Comparison of ENCODE assay signal across 9 cellular contexts in the genomic region with DNA sequence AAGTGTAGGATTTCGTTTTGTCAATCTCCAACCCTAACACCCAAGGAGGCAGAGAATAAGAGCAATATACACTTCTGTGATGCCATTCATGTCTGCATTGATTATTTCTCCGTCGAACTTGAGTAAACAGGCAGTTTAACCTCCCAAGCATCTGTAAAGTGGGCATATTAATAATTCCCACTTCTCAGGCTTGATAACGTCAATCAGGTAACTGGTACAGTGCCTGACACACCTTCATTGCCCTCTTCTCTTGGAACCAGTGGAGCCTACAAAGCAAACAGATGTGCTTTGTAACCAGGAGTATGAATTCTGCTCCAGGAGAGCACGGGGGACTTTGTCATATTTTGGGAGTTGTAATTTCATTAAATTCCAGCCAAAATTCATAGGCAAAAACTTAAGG. TPM values are rescaled to one million over a fixed set of nuclear protein-coding genes. Genes with fewer than 3 reads are reported as not detected.
A peak's percentile ranks its signal among the peaks of the same experiment; 100 is the strongest.
DNase-seq lines count a peak whose midpoint lies in the region; ATAC-seq, FAIRE-seq and TF ChIP-seq lines count a peak whose summit lies in the region.
"Had no signal": no experiment of that assay in that cellular context is flagged by ENCODE, and none has a peak within 500 bp of the region (broad histone marks: within the 10 kb centered on the region; RNA-seq: fewer than 3 reads in every experiment).

No MANE protein-coding gene starts in this region.

- no peaks in the 10 kb centered on the region for H3K36me3 Mint-ChIP-seq in activated T-cell treated with anti-CD3 and anti-CD28 coated beads, Interleukin-2, amount 50 U/mL, for 24 hours (ENCODE audit: low read depth)
- peaks cover 0 to 6% of the 10 kb centered on the region in 2 donors for H3K36me3 Mint-ChIP-seq in activated naive CD4-positive, alpha-beta T cell treated with anti-CD3 and anti-CD28 coated beads, Interleukin-2, amount 50 U/mL, for 72 hours

- FAIRE-seq in kidney (lab: Jason Lieb, UNC), result no peak

- H3K4me1 Mint-ChIP-seq in activated T-cell treated with anti-CD3 and anti-CD28 coated beads, Interleukin-2, amount 50 U/mL, for 24 hours (ENCODE audit: low read depth), result peaks cover 21% of the 10 kb centered on the region

- peaks cover 0 to 5% (median 0%) of the 10 kb centered on the region in 5 donors for H3K27me3 ChIP-seq in subcutaneous abdominal adipose tissue (ENCODE audit: control insufficient read depth in 5 of 5, insufficient read depth in 4 of 5, low read length in 5 of 5)

- intact Hi-C loops in kidney (cut with DNase I), result loop anchor here (10.0 kb wide), 1 partner anchor 712 kb away; the partner anchor contains the start of gene ATMIN

- peak overlapping the region; percentile 59 to 61 for H3K4me3 ChIP-seq in kidney (ENCODE audit: low read length in 2 of 2)
- H3K4me3 ChIP-seq in subcutaneous abdominal adipose tissue (ENCODE audit: low read depth in 1 of 5, low read length in 5 of 5), result peak overlapping the region; percentile 61 to 81 (median 73)

- H3K9me3 ChIP-seq in kidney (ENCODE audit: control insufficient read depth in 1 of 2, low read length in 2 of 2) (no peaks in the 10 kb centered on the region), subcutaneous abdominal adipose tissue (ENCODE audit: control insufficient read depth in 5 of 5, low read length in 5 of 5) (no peaks in the 10 kb centered on the region)

- H3K4me1 ChIP-seq in kidney (ENCODE audit: control insufficient read depth in 1 of 2, insufficient read depth in 1 of 2, low read depth in 1 of 2, low read length in 2 of 2), result peaks cover 0 to 5% of the 10 kb centered on the region in 2 donors
- H3K4me1 ChIP-seq in subcutaneous abdominal adipose tissue (ENCODE audit: control insufficient read depth in 5 of 5, insufficient read depth in 5 of 5, low read length in 5 of 5), result peaks cover 1 to 10% (median 9%) of the 10 kb centered on the region in 5 donors

- H3K36me3 ChIP-seq in kidney (ENCODE audit: control insufficient read depth in 1 of 2, insufficient read depth in 2 of 2, low read length in 2 of 2) (no peaks in the 10 kb centered on the region), subcutaneous abdominal adipose tissue (ENCODE audit: control insufficient read depth in 5 of 5, insufficient read depth in 5 of 5, low read length in 5 of 5) (no peaks in the 10 kb centered on the region)

- ATAC-seq in activated naive CD4-positive, alpha-beta T cell treated with anti-CD3 and anti-CD28 coated beads, Interleukin-2, amount 50 U/mL, for 72 hours, result no peak
- no peak for ATAC-seq in HG02588 (IDR thresholded peaks at IDR 0.05; ENCODE audit: unreplicated experiment)

- H3K27me3 Mint-ChIP-seq in activated T-cell treated with anti-CD3 and anti-CD28 coated beads, Interleukin-2, amount 50 U/mL, for 24 hours, result no peaks in the 10 kb centered on the region

- TF ChIP-seq CTCF in kidney (IDR thresholded peaks at IDR 0.05; ENCODE audit: borderline replicate concordance, extremely low read depth, insufficient read depth), result no peak

- peak overlapping the region; percentile 91 for H3K27ac Mint-ChIP-seq in activated T-cell treated with anti-CD3 and anti-CD28 coated beads, Interleukin-2, amount 50 U/mL, for 24 hours
- H3K27ac Mint-ChIP-seq in activated naive CD4-positive, alpha-beta T cell treated with anti-CD3 and anti-CD28 coated beads, Interleukin-2, amount 50 U/mL, for 72 hours, result peak overlapping the region; percentile 81 to 88

- H3K9ac ChIP-seq in kidney (ENCODE audit: low read length in 2 of 2), result no peak overlapping the region
- H3K9ac ChIP-seq in subcutaneous abdominal adipose tissue (ENCODE audit: low read length in 5 of 5), result peak overlapping the region in 1 of 5 donors; percentile 60

- H3K9me3 Mint-ChIP-seq in activated T-cell treated with anti-CD3 and anti-CD28 coated beads, Interleukin-2, amount 50 U/mL, for 24 hours, result no peaks in the 10 kb centered on the region
- H3K9me3 Mint-ChIP-seq in activated naive CD4-positive, alpha-beta T cell treated with anti-CD3 and anti-CD28 coated beads, Interleukin-2, amount 50 U/mL, for 72 hours, result peaks cover 0 to 9% of the 10 kb centered on the region in 2 donors

- DNase-seq in activated T-cell treated with anti-CD3 and anti-CD28 coated beads, Interleukin-2, amount 50 U/mL, for 24 hours, result no peak
- no peak for DNase-seq in activated T-cell treated with anti-CD3 and anti-CD28 coated beads, Interleukin-2, amount 50 U/mL, for 48 hours
- DNase-seq in activated naive CD4-positive, alpha-beta T cell treated with anti-CD3 and anti-CD28 coated beads, Interleukin-2, amount 50 U/mL, for 72 hours (ENCODE audit: low spot score in 2 of 2), result no peak
- DNase-seq in kidney, result no peak
- no peak for DNase-seq in GM19238 (ENCODE audit: insufficient read length, low spot score)
- no peak for DNase-seq in NCI-H345 (lab: John Stamatoyannopoulos, UW)

- peak overlapping the region; percentile 80 for H3K4me3 Mint-ChIP-seq in activated T-cell treated with anti-CD3 and anti-CD28 coated beads, Interleukin-2, amount 50 U/mL, for 24 hours

- H3K27ac ChIP-seq in kidney (ENCODE audit: low read depth in 2 of 2, low read length in 2 of 2), result no peak overlapping the region
- no peak overlapping the region for H3K27ac ChIP-seq in subcutaneous abdominal adipose tissue (ENCODE audit: low read depth, low read length)
- H3K27ac ChIP-seq: C4-2B had no signal

RNA-seq across cellular contexts. Expression of gene PLCG2, which starts 32.5 kb away (rescaled TPM):
- total RNA-seq in activated naive CD4-positive, alpha-beta T cell treated with anti-CD3 and anti-CD28 coated beads, Interleukin-2, amount 50 U/mL, for 72 hours, result 1 to 10 TPM; 5.7 to 8.8 TPM
- 50.7 TPM for total RNA-seq in kidney
- polyA plus RNA-seq in kidney (ENCODE audit: insufficient read depth, low read depth, low replicate concordance), result 55.6 TPM
